In genomic region chr17:45123930-45124796, GRCh38 we compare ENCODE assay signal across 9 cellular contexts. TPM values are rescaled to one million over a fixed set of nuclear protein-coding genes. Genes with fewer than 3 reads are reported as not detected.
DNase-seq lines count a peak whose midpoint lies in the region; ATAC-seq and TF ChIP-seq lines count a peak whose summit lies in the region.
"Had no signal": no experiment of that assay in that cellular context is flagged by ENCODE, and none has a peak within 500 bp of the region (broad histone marks: within the 10 kb centered on the region; RNA-seq: fewer than 3 reads in every experiment).

No MANE protein-coding gene starts in this region.

- ATAC-seq in activated T-cell treated with anti-CD3 and anti-CD28 coated beads, Interleukin-2, amount 50 U/mL, for 4 hours, result peak; percentile 42 to 74
- ATAC-seq in RWPE2 (ENCODE audit: low read depth) (peak; percentile 86), HG02852 (IDR thresholded peaks at IDR 0.05; ENCODE audit: unreplicated experiment) (no peak), HG03039 (IDR thresholded peaks at IDR 0.05; ENCODE audit: unreplicated experiment) (no peak)

- TF ChIP-seq CTCF in RWPE2 (IDR thresholded peaks at IDR 0.05; ENCODE audit: poor library complexity, severe bottlenecking) (no peak), parathyroid adenoma (IDR thresholded peaks at IDR 0.05) (no peak)

- H3K27me3 Mint-ChIP-seq in activated T-cell treated with anti-CD3 and anti-CD28 coated beads, Interleukin-2, amount 50 U/mL, for 4 hours (ENCODE audit: low read depth), result no peaks in the 10 kb centered on the region
- H3K27me3 Mint-ChIP-seq: CD8-positive, alpha-beta memory T cell had no signal

- H3K9ac ChIP-seq in parathyroid adenoma, result no peak overlapping the region

- no peaks in the 10 kb centered on the region for H3K9me3 Mint-ChIP-seq in activated T-cell treated with anti-CD3 and anti-CD28 coated beads, Interleukin-2, amount 50 U/mL, for 4 hours
- H3K9me3 Mint-ChIP-seq: CD8-positive, alpha-beta memory T cell had no signal

- no peak for DNase-seq in activated T-cell treated with anti-CD3 and anti-CD28 coated beads, Interleukin-2, amount 50 U/mL, for 4 hours
- DNase-seq in activated T-cell treated with anti-CD3 and anti-CD28 coated beads, Interleukin-2, amount 50 U/mL, for 1 hour, result no peak
- DNase-seq in RWPE2 (ENCODE audit: low spot score), result peak; percentile 93
- peak; percentile 32 to 70 for DNase-seq in erythroblast (lab: John Stamatoyannopoulos, UW)
- no peak for DNase-seq in NCI-H1417 (lab: John Stamatoyannopoulos, UW)

- H3K4me3 ChIP-seq in RWPE2 (ENCODE audit: severe bottlenecking) (no peak overlapping the region), parathyroid adenoma (ENCODE audit: low read depth, low read length) (no peak overlapping the region)

- peak; percentile 29 for TF ChIP-seq POLR2A in erythroblast (IDR thresholded peaks at IDR 0.05; ENCODE audit: low read length)

- peak overlapping the region; percentile 55 for H2AFZ ChIP-seq in parathyroid adenoma

- H3K36me3 ChIP-seq in RWPE2 (ENCODE audit: low read depth) (peaks cover 17% of the 10 kb centered on the region), parathyroid adenoma (ENCODE audit: control insufficient read depth, insufficient read depth, low read length) (no peaks in the 10 kb centered on the region)

- no peak overlapping the region for H3K4me3 Mint-ChIP-seq in activated T-cell treated with anti-CD3 and anti-CD28 coated beads, Interleukin-2, amount 50 U/mL, for 4 hours
- H3K4me3 Mint-ChIP-seq: CD8-positive, alpha-beta memory T cell had no signal

- H3K27me3 ChIP-seq in RWPE2 (ENCODE audit: insufficient read depth, poor library complexity, severe bottlenecking) (no peaks in the 10 kb centered on the region), parathyroid adenoma (ENCODE audit: control insufficient read depth, insufficient read depth, low read length) (no peaks in the 10 kb centered on the region)

- no peaks in the 10 kb centered on the region for H3K36me3 Mint-ChIP-seq in activated T-cell treated with anti-CD3 and anti-CD28 coated beads, Interleukin-2, amount 50 U/mL, for 4 hours (ENCODE audit: insufficient read depth)
- H3K36me3 Mint-ChIP-seq: CD8-positive, alpha-beta memory T cell had no signal

- peaks cover 53% of the 10 kb centered on the region for H3K4me1 ChIP-seq in RWPE2 (ENCODE audit: insufficient read depth, poor library complexity, severe bottlenecking)
- peaks cover 3% of the 10 kb centered on the region for H3K4me1 ChIP-seq in parathyroid adenoma

- no peak overlapping the region for H3K4me2 ChIP-seq in parathyroid adenoma (ENCODE audit: low read length)

- peak overlapping the region; percentile 95 for H3K27ac ChIP-seq in RWPE2 (ENCODE audit: poor library complexity, severe bottlenecking)
- no peak overlapping the region for H3K27ac ChIP-seq in parathyroid adenoma

- no peaks in the 10 kb centered on the region for H3K4me1 Mint-ChIP-seq in activated T-cell treated with anti-CD3 and anti-CD28 coated beads, Interleukin-2, amount 50 U/mL, for 4 hours (ENCODE audit: low read depth)

- H3K79me2 ChIP-seq in parathyroid adenoma, result no peaks in the 10 kb centered on the region

- H3K9me3 ChIP-seq in RWPE2 (ENCODE audit: severe bottlenecking), result no peaks in the 10 kb centered on the region
- H3K9me3 ChIP-seq in parathyroid adenoma (ENCODE audit: control insufficient read depth, low read length), result no peaks in the 10 kb centered on the region

RNA-seq across cellular contexts. Expression of gene PLCD3, which starts 8.2 kb away (rescaled TPM):
- 1 to 10 TPM; 3.5 to 5.5 (median 3.5) TPM for total RNA-seq in activated T-cell treated with anti-CD3 and anti-CD28 coated beads, Interleukin-2, amount 50 U/mL, for 4 hours

RNA-seq across cellular contexts. Expression of gene ACBD4, which starts 11.3 kb away (rescaled TPM):
- 1 to 10 TPM; 4.5 to 5.7 (median 4.7) TPM for total RNA-seq in activated T-cell treated with anti-CD3 and anti-CD28 coated beads, Interleukin-2, amount 50 U/mL, for 4 hours

RNA-seq across cellular contexts. Expression of gene HEXIM1, which starts 24.1 kb away (rescaled TPM):
- total RNA-seq in activated T-cell treated with anti-CD3 and anti-CD28 coated beads, Interleukin-2, amount 50 U/mL, for 4 hours, result 10 to 100 TPM; 49.6 to 60.8 (median 51.3) TPM

RNA-seq across cellular contexts. Expression of gene HEXIM2, which starts 37.5 kb away (rescaled TPM):
- 1 to 10 TPM; 5.3 to 7.6 (median 6.2) TPM for total RNA-seq in activated T-cell treated with anti-CD3 and anti-CD28 coated beads, Interleukin-2, amount 50 U/mL, for 4 hours

Comparison
In these comparisons a context has a peak if more than half of its experiments do, and no peak if none do; other contexts are left out.
1. ATAC-seq: peak in activated T-cell treated with anti-CD3 and anti-CD28 coated beads, Interleukin-2, amount 50 U/mL, for 4 hours (2 of 2) and RWPE2 (single experiment); none in HG02852 (single experiment) and HG03039 (single experiment).
2. DNase-seq: peak in RWPE2 (single experiment) and erythroblast (2 of 2); none in activated T-cell treated with anti-CD3 and anti-CD28 coated beads, Interleukin-2, amount 50 U/mL, for 4 hours (single experiment), activated T-cell treated with anti-CD3 and anti-CD28 coated beads, Interleukin-2, amount 50 U/mL, for 1 hour (single experiment) and NCI-H1417 (0 of 3).